21 cellular contexts compared by ENCODE assay signal in genomic region chr5:136905571-136905970, GRCh38.
"Had no signal": no experiment of that assay in that cellular context is flagged by ENCODE, and none has a peak within 500 bp of the region (broad histone marks: within the 10 kb centered on the region; RNA-seq: fewer than 3 reads in every experiment).

No MANE protein-coding gene starts in this region.

- H3K36me3 Mint-ChIP-seq: activated naive CD8-positive, alpha-beta T cell had no signal

- H3K4me3 Mint-ChIP-seq: activated CD4-positive, alpha-beta memory T cell treated with anti-CD3 and anti-CD28 coated beads, Interleukin-2, amount 10 ng/mL, durations not matched to agents 7 days and 5 days; activated CD4-positive, alpha-beta T cell treated with anti-CD3 and anti-CD28 coated beads for 36 hours; activated naive CD4-positive, alpha-beta T cell treated with anti-CD3 and anti-CD28 coated beads for 36 hours; activated naive CD8-positive, alpha-beta T cell; activated T-helper 17 cell treated with anti-CD3 and anti-CD28 coated beads, Interleukin-2, amount 50 U/mL, for 72 hours had no signal

- DNase-seq: activated CD4-positive, alpha-beta memory T cell treated with anti-CD3 and anti-CD28 coated beads, Interleukin-2, amount 10 ng/mL, durations not matched to agents 7 days and 5 days; activated CD4-positive, alpha-beta T cell treated with anti-CD3 and anti-CD28 coated beads for 36 hours; activated CD4-positive, alpha-beta T cell treated with anti-CD3 and anti-CD28 coated beads, Interleukin-2, amount 50 U/mL, for 1 hour; activated gamma-delta T cell; activated naive CD4-positive, alpha-beta T cell treated with anti-CD3 and anti-CD28 coated beads for 36 hours; activated T-cell treated with anti-CD3 and anti-CD28 coated beads for 4 hours; activated T-cell treated with anti-CD3 and anti-CD28 coated beads, Interleukin-2, amount 50 U/mL, for 48 hours; caudate nucleus; colonic mucosa; MM.1S; NCI-H1105; NCI-H1436 treated with DMSO at 0.1 percent for 48 hours; NCI-H187; NCI-H2081; NCI-H345; NCI-H510A; SJCRH30; SK-N-SH; T-helper 1 cell had no signal

- ATAC-seq: activated CD4-positive, alpha-beta T cell treated with anti-CD3 and anti-CD28 coated beads for 36 hours; activated T-helper 17 cell treated with anti-CD3 and anti-CD28 coated beads, Interleukin-2, amount 50 U/mL, for 72 hours had no signal

- H3K4me1 Mint-ChIP-seq: activated CD4-positive, alpha-beta memory T cell treated with anti-CD3 and anti-CD28 coated beads, Interleukin-2, amount 10 ng/mL, durations not matched to agents 7 days and 5 days; activated CD4-positive, alpha-beta T cell treated with anti-CD3 and anti-CD28 coated beads for 36 hours; activated T-helper 17 cell treated with anti-CD3 and anti-CD28 coated beads, Interleukin-2, amount 50 U/mL, for 72 hours had no signal

- H3K4me1 ChIP-seq: colonic mucosa, SJCRH30 had no signal

- H3K9ac ChIP-seq: SK-N-SH had no signal

- H3K27ac Mint-ChIP-seq: activated CD4-positive, alpha-beta memory T cell treated with anti-CD3 and anti-CD28 coated beads, Interleukin-2, amount 10 ng/mL, durations not matched to agents 7 days and 5 days; activated CD4-positive, alpha-beta T cell treated with anti-CD3 and anti-CD28 coated beads for 36 hours; activated naive CD4-positive, alpha-beta T cell treated with anti-CD3 and anti-CD28 coated beads for 36 hours; activated naive CD8-positive, alpha-beta T cell; activated T-helper 17 cell treated with anti-CD3 and anti-CD28 coated beads, Interleukin-2, amount 50 U/mL, for 72 hours had no signal

- H3K9me3 ChIP-seq: colonic mucosa, SJCRH30, SK-N-SH had no signal

- H3K4me3 ChIP-seq: colonic mucosa, SJCRH30 had no signal

- H3K27me3 Mint-ChIP-seq: activated CD4-positive, alpha-beta memory T cell treated with anti-CD3 and anti-CD28 coated beads, Interleukin-2, amount 10 ng/mL, durations not matched to agents 7 days and 5 days; activated CD4-positive, alpha-beta T cell treated with anti-CD3 and anti-CD28 coated beads for 36 hours; activated naive CD8-positive, alpha-beta T cell; activated T-helper 17 cell treated with anti-CD3 and anti-CD28 coated beads, Interleukin-2, amount 50 U/mL, for 72 hours had no signal

- H3K36me3 ChIP-seq: colonic mucosa, SJCRH30 had no signal

- H3K27me3 ChIP-seq: colonic mucosa had no signal
